ENCODE assay signal across 9 cellular contexts in the genomic region with DNA sequence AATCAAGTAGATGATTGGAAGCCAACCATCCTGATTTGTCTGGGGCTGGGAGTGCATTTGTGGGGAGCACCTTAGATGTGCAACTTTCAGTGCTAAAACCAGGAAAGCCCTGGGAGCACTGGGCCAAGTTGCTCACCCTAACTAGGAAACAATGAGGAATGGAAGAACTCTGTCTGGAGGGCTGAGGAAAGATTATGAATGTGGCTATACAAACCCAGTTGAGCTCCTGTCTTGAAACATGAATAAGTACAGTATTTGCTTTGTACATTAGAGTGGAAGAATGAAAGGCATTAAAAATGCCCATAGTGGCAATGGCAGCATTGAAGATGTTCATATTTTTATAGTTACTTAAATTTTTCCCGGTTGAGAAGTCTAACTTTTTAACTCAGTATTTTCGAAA.
"Had no signal": no experiment of that assay in that cellular context is flagged by ENCODE, and none has a peak within 500 bp of the region (broad histone marks: within the 10 kb centered on the region; RNA-seq: fewer than 3 reads in every experiment).

No MANE protein-coding gene starts in this region.

- H2AFZ ChIP-seq: GM23248 had no signal

- ATAC-seq: HCT116, HepG2 had no signal

- H3K4me3 ChIP-seq: GM23248, HAP-1 had no signal

- H3K27ac ChIP-seq: GM23248, HL-60 had no signal

- H3K4me1 ChIP-seq: HAP-1 had no signal

- H3K36me3 ChIP-seq: HAP-1 had no signal

- H3K9me3 ChIP-seq: HAP-1 had no signal

- DNase-seq: GM23248, GOT3, H7, HFFc6, KBM-7 had no signal

- H3K9ac ChIP-seq: GM23248 had no signal
